Comparison of ENCODE assay signal across 12 cellular contexts in the genomic region with DNA sequence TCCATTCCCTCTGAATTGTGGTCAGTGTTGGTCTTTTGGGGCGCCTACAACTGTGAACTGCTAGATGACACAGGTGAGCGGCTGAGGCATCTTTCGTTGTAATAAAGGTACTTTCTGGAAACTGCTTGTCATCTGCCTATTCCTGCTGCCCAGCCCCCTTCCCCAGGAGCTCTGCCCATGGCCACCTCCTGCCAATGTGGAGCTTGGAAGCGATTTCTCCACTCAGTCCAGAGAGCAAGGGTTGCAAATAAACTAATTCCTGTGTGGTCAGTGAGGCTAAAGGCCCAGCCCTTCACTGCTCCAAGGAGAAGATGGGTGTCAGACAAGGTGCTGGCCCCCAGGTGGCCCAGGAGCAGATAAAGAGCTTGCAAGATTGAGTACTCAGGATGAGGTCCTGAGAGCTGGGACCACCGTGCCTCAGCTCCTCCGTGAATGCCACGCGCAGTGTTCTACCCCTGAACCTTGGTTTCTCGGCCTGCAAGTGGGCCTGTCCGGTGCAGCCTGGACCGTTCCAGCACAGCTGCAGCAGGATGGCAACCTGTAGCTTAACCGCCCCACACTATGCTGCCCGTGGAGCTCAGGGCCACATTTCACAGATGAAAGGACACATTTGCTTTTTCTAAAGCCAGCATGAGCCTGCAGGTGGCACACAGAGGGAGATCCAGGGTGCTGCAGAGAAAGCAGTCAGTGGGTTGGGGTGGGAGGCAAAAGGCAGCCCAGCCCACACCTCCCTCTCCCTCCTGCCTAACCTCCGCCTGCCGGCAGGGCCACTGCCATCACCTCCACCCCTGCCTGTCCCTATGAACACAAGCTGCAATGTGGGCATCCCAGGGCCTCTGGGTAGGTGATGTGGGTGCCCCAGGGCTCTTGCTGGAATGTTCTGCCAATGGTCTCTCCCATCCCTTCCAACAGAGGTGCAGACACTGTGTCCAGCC.
A peak's percentile ranks its signal among the peaks of the same experiment; 100 is the strongest.
DNase-seq lines count a peak whose midpoint lies in the region; TF ChIP-seq lines count a peak whose summit lies in the region.
"Had no signal": no experiment of that assay in that cellular context is flagged by ENCODE, and none has a peak within 500 bp of the region (broad histone marks: within the 10 kb centered on the region; RNA-seq: fewer than 3 reads in every experiment).

No MANE protein-coding gene starts in this region.

- TF ChIP-seq CTCF in endodermal cell (conservative IDR thresholded peaks at IDR 0.05), result no peak

- H3K27me3 ChIP-seq in endodermal cell (ENCODE audit: control insufficient read depth, insufficient read depth, low read length, poor library complexity, severe bottlenecking), result peaks cover 9% of the 10 kb centered on the region
- peaks cover 19% of the 10 kb centered on the region for H3K27me3 ChIP-seq in HAP-1 (ENCODE audit: low read depth)

- H3K36me3 Mint-ChIP-seq in activated T-cell treated with anti-CD3 and anti-CD28 coated beads, Interleukin-2, amount 50 U/mL, for 24 hours (ENCODE audit: low read depth), result no peaks in the 10 kb centered on the region
- H3K36me3 Mint-ChIP-seq in endodermal cell (ENCODE audit: low read depth), result no peaks in the 10 kb centered on the region

- H3K27ac ChIP-seq in endodermal cell (ENCODE audit: low read depth, low read length), result no peak overlapping the region
- H3K27ac ChIP-seq: BLaER1 treated with 17β-estradiol and CSF1 and Interleukin-3, amounts not matched to agents 10 nM and 100 nM had no signal

- H3K36me3 ChIP-seq in endodermal cell (ENCODE audit: control insufficient read depth, insufficient read depth, low read length) (no peaks in the 10 kb centered on the region), HAP-1 (replicated peaks) (no peaks in the 10 kb centered on the region)
- H3K36me3 ChIP-seq: BLaER1 treated with 17β-estradiol and CSF1 and Interleukin-3, amounts not matched to agents 10 nM and 100 nM had no signal

- peaks cover 5% of the 10 kb centered on the region for H3K4me1 ChIP-seq in endodermal cell (ENCODE audit: control insufficient read depth, insufficient read depth, low read length)
- no peaks in the 10 kb centered on the region for H3K4me1 ChIP-seq in HAP-1

- peaks cover 55% of the 10 kb centered on the region for H3K27me3 Mint-ChIP-seq in activated T-cell treated with anti-CD3 and anti-CD28 coated beads, Interleukin-2, amount 50 U/mL, for 24 hours
- H3K27me3 Mint-ChIP-seq in endodermal cell (ENCODE audit: insufficient read depth), result peaks cover 16% of the 10 kb centered on the region

- H3K4me3 Mint-ChIP-seq in activated T-cell treated with anti-CD3 and anti-CD28 coated beads, Interleukin-2, amount 50 U/mL, for 24 hours, result no peak overlapping the region
- no peak overlapping the region for H3K4me3 Mint-ChIP-seq in endodermal cell

- peaks cover 1% of the 10 kb centered on the region for H3K4me1 Mint-ChIP-seq in activated T-cell treated with anti-CD3 and anti-CD28 coated beads, Interleukin-2, amount 50 U/mL, for 24 hours (ENCODE audit: low read depth)
- H3K4me1 Mint-ChIP-seq in endodermal cell, result peaks cover 4% of the 10 kb centered on the region

- WGBS in endodermal cell (ENCODE audit: insufficient coverage in 1 of 2, insufficient read length in 1 of 2), 2 experiments, result 94 to 96% methylated on average over 12 to 15 of the region's 15 CpGs

- peak; percentile 5 for DNase-seq in activated T-cell treated with anti-CD3 and anti-CD28 coated beads, Interleukin-2, amount 50 U/mL, for 1 hour
- no peak for DNase-seq in activated T-cell treated with anti-CD3 and anti-CD28 coated beads, Interleukin-2, amount 50 U/mL, for 24 hours
- DNase-seq in COR-L47 (lab: John Stamatoyannopoulos, UW), result peak; percentile 40
- DNase-seq in endodermal cell, result peak; percentile 30
- DNase-seq in posterior vena cava (ENCODE audit: low spot score), result peak; percentile 72
- no peak for DNase-seq in H4 (ENCODE audit: low spot score)
- DNase-seq in HAP-1 (ENCODE audit: low spot score in 2 of 2), result no peak
- no peak for DNase-seq in activated CD8-positive, alpha-beta memory T cell treated with anti-CD3 and anti-CD28 coated beads, Interleukin-2, amount 50 U/mL, for 48 hours
- DNase-seq: NCI-H1417 treated with DMSO at 0.1 percent for 48 hours; NCI-H2081 treated with DMSO at 0.1 percent for 48 hours; NK-92 treated with Interleukin-12 subunit alpha and Interleukin-12 subunit beta, amount 100 ng/mL, for 24 hours had no signal

- no peak overlapping the region for H3K9ac ChIP-seq in endodermal cell (ENCODE audit: extremely low read depth, low read length, poor library complexity, severe bottlenecking)
- H3K9ac ChIP-seq: BLaER1 treated with 17β-estradiol and CSF1 and Interleukin-3, amounts not matched to agents 10 nM and 100 nM had no signal

- H3K9me3 Mint-ChIP-seq in activated T-cell treated with anti-CD3 and anti-CD28 coated beads, Interleukin-2, amount 50 U/mL, for 24 hours, result no peaks in the 10 kb centered on the region
- no peaks in the 10 kb centered on the region for H3K9me3 Mint-ChIP-seq in endodermal cell

- H3K9me3 ChIP-seq in endodermal cell (ENCODE audit: control insufficient read depth, low read length) (no peaks in the 10 kb centered on the region), HAP-1 (no peaks in the 10 kb centered on the region)
- H3K9me3 ChIP-seq: BLaER1 treated with 17β-estradiol and CSF1 and Interleukin-3, amounts not matched to agents 10 nM and 100 nM had no signal

- H3K4me3 ChIP-seq in endodermal cell (ENCODE audit: low read length), result no peak overlapping the region
- no peak overlapping the region for H3K4me3 ChIP-seq in HAP-1
- H3K4me3 ChIP-seq: BLaER1 treated with 17β-estradiol and CSF1 and Interleukin-3, amounts not matched to agents 10 nM and 100 nM had no signal

- intact Hi-C loops in posterior vena cava (cut with DNase I), result no loop called here

- in situ Hi-C loops in HAP-1 (cut with MboI; ENCODE audit: low sequenced_read_pairs), result no loop called here

- no peak overlapping the region for H3K27ac Mint-ChIP-seq in activated T-cell treated with anti-CD3 and anti-CD28 coated beads, Interleukin-2, amount 50 U/mL, for 24 hours
- H3K27ac Mint-ChIP-seq in endodermal cell, result no peak overlapping the region

Comparison
In these comparisons a context has a peak if more than half of its experiments do, and no peak if none do; other contexts are left out.
1. DNase-seq: peak in activated T-cell treated with anti-CD3 and anti-CD28 coated beads, Interleukin-2, amount 50 U/mL, for 1 hour (single experiment), COR-L47 (single experiment), endodermal cell (single experiment) and posterior vena cava (single experiment); none in activated T-cell treated with anti-CD3 and anti-CD28 coated beads, Interleukin-2, amount 50 U/mL, for 24 hours (single experiment), H4 (single experiment), HAP-1 (0 of 2) and activated CD8-positive, alpha-beta memory T cell treated with anti-CD3 and anti-CD28 coated beads, Interleukin-2, amount 50 U/mL, for 48 hours (single experiment).